In genomic region chr18:55998071-55998522, GRCh38 we compare ENCODE assay signal across 8 cellular contexts.
DNase-seq lines count a peak whose midpoint lies in the region; ATAC-seq and TF ChIP-seq lines count a peak whose summit lies in the region.

No MANE protein-coding gene starts in this region.

- DNase-seq in AG09309 (ENCODE audit: low read depth), result peak; percentile 59
- DNase-seq in NCI-H2107 treated with DMSO at 0.1 percent for 48 hours (lab: John Stamatoyannopoulos, UW; ENCODE audit: unreplicated experiment), result peak; percentile 72
- peak; percentile 81 for DNase-seq in epidermal melanocyte (ENCODE audit: insufficient read length, low spot score)
- DNase-seq in naive B cell, result no peak

- H3K27me3 Mint-ChIP-seq in naive B cell, result no peaks in the 10 kb centered on the region

- H3K4me3 ChIP-seq in AG09309 (ENCODE audit: control insufficient read depth, low read depth, low read length), result peak overlapping the region; percentile 34

- TF ChIP-seq CTCF in AG09309 (IDR thresholded peaks at IDR 0.05; ENCODE audit: control insufficient read depth, insufficient read depth, low read depth, low read length, missing control alignments), result no peak

- ATAC-seq in naive B cell (ENCODE audit: low read depth in 2 of 2) (no peak), GM19397 (IDR thresholded peaks at IDR 0.05; ENCODE audit: unreplicated experiment) (no peak), GM19035 (IDR thresholded peaks at IDR 0.05; ENCODE audit: unreplicated experiment) (no peak), GM21737 (IDR thresholded peaks at IDR 0.05; ENCODE audit: unreplicated experiment) (no peak), HG02571 (IDR thresholded peaks at IDR 0.05; ENCODE audit: unreplicated experiment) (no peak)

- H3K4me3 Mint-ChIP-seq in naive B cell, result peak overlapping the region in 2 of 8 donors; percentile 7 to 52

- H3K9me3 Mint-ChIP-seq in naive B cell, result no peaks in the 10 kb centered on the region

- H3K27ac Mint-ChIP-seq in naive B cell, result peak overlapping the region in 4 of 6 donors; percentile 17 to 74 (median 58)

- H3K4me1 Mint-ChIP-seq in naive B cell, result peaks cover 24 to 29% (median 27%) of the 10 kb centered on the region in 3 donors

- no peaks in the 10 kb centered on the region for H3K36me3 Mint-ChIP-seq in naive B cell
